7 cellular contexts compared by ENCODE assay signal in genomic region chr1:211259596-211260126, GRCh38. TPM values are rescaled to one million over a fixed set of nuclear protein-coding genes. Genes with fewer than 3 reads are reported as not detected.
A peak's percentile ranks its signal among the peaks of the same experiment; 100 is the strongest.
DNase-seq lines count a peak whose midpoint lies in the region; ATAC-seq and TF ChIP-seq lines count a peak whose summit lies in the region.

No MANE protein-coding gene starts in this region.

- no peaks in the 10 kb centered on the region for H3K27me3 ChIP-seq in parathyroid adenoma (ENCODE audit: control insufficient read depth, insufficient read depth, low read length)

- peak; percentile 26 for ATAC-seq in Right ventricle myocardium superior (ENCODE audit: poor library complexity)

- peak overlapping the region; percentile 90 for H3K27ac Mint-ChIP-seq in activated naive CD8-positive, alpha-beta T cell treated with anti-CD3 and anti-CD28 coated beads for 36 hours

- H3K27me3 Mint-ChIP-seq in activated naive CD8-positive, alpha-beta T cell treated with anti-CD3 and anti-CD28 coated beads for 36 hours = no peaks in the 10 kb centered on the region

- H3K9ac ChIP-seq in parathyroid adenoma = no peak overlapping the region

- H3K36me3 Mint-ChIP-seq in activated naive CD8-positive, alpha-beta T cell treated with anti-CD3 and anti-CD28 coated beads for 36 hours = peaks cover 15% of the 10 kb centered on the region

- peak overlapping the region; percentile 91 for H3K4me3 Mint-ChIP-seq in activated naive CD8-positive, alpha-beta T cell treated with anti-CD3 and anti-CD28 coated beads for 36 hours

- peaks cover 5% of the 10 kb centered on the region for H3K4me1 ChIP-seq in parathyroid adenoma

- intact Hi-C loops in Right ventricle myocardium superior (cut with DNase I) = no loop called here

- DNase-seq in GM03348 (ENCODE audit: low spot score) (peak; percentile 73), HCEC 1CT (peak; percentile 49), NCI-H446 (lab: John Stamatoyannopoulos, UW) (peak; percentile 52 to 85), Right ventricle myocardium superior (peak; percentile 75), ecto neural progenitor cell (ENCODE audit: low spot score) (no peak)
- DNase-seq in activated naive CD8-positive, alpha-beta T cell treated with anti-CD3 and anti-CD28 coated beads for 36 hours = no peak

- peak overlapping the region; percentile 79 for H2AFZ ChIP-seq in parathyroid adenoma

- TF ChIP-seq CTCF in parathyroid adenoma (IDR thresholded peaks at IDR 0.05) = no peak

- H3K36me3 ChIP-seq in parathyroid adenoma (ENCODE audit: control insufficient read depth, insufficient read depth, low read length) = no peaks in the 10 kb centered on the region

- H3K4me2 ChIP-seq in parathyroid adenoma (ENCODE audit: low read length) = peak overlapping the region; percentile 80

- H3K9me3 Mint-ChIP-seq in activated naive CD8-positive, alpha-beta T cell treated with anti-CD3 and anti-CD28 coated beads for 36 hours = no peaks in the 10 kb centered on the region

- H3K9me3 ChIP-seq in parathyroid adenoma (ENCODE audit: control insufficient read depth, low read length) = no peaks in the 10 kb centered on the region

- H3K27ac ChIP-seq in parathyroid adenoma = peak overlapping the region; percentile 100

- H3K79me2 ChIP-seq in parathyroid adenoma = peaks cover 6% of the 10 kb centered on the region

- H3K4me3 ChIP-seq in parathyroid adenoma (ENCODE audit: low read depth, low read length) = peak overlapping the region; percentile 89

- peaks cover 22% of the 10 kb centered on the region for H3K4me1 Mint-ChIP-seq in activated naive CD8-positive, alpha-beta T cell treated with anti-CD3 and anti-CD28 coated beads for 36 hours

RNA-seq across cellular contexts. Expression of gene RCOR3, which starts 0.5 kb away (rescaled TPM):
- 10 to 100 TPM; 31.8 to 33.7 TPM for total RNA-seq in activated naive CD8-positive, alpha-beta T cell treated with anti-CD3 and anti-CD28 coated beads for 36 hours
- 52.0 TPM for total RNA-seq in Right ventricle myocardium superior

Comparison
In these comparisons a context has a peak if more than half of its experiments do, and no peak if none do; other contexts are left out.
1. DNase-seq: peak in GM03348 (single experiment), HCEC 1CT (single experiment), NCI-H446 (2 of 2) and Right ventricle myocardium superior (single experiment); none in activated naive CD8-positive, alpha-beta T cell treated with anti-CD3 and anti-CD28 coated beads for 36 hours (single experiment) and ecto neural progenitor cell (single experiment).